Comparison of ENCODE assay signal across 8 cellular contexts in genomic region chr17:28763804-28764266, GRCh38. TPM values are rescaled to one million over a fixed set of nuclear protein-coding genes. Genes with fewer than 3 reads are reported as not detected.
DNase-seq lines count a peak whose midpoint lies in the region; ATAC-seq, FAIRE-seq and TF ChIP-seq lines count a peak whose summit lies in the region.

No MANE protein-coding gene starts in this region.

- 77% methylated on average over 5 of the region's 5 CpGs for WGBS in HepG2 (ENCODE audit: low lambda C conversion rate)

- no TSS peak for BruUV-seq in HepG2 (replicated peaks; lab: Mats Ljungman, UMichigan)

- peaks cover 3 to 8% (median 4%) of the 10 kb centered on the region in 4 donors for H3K4me1 Mint-ChIP-seq in CD4-positive, alpha-beta memory T cell

- no peak for TF ChIP-seq EP300 in HepG2 (IDR thresholded peaks at IDR 0.05; ENCODE audit: low read depth in 2 of 2, low read length in 2 of 2)
- no peak for TF ChIP-seq EP300 in HepG2 (CRISPR knock-in tag; IDR thresholded peaks at IDR 0.05; ENCODE audit: borderline replicate concordance)

- peak; percentile 78 for FAIRE-seq in HepG2 (lab: Jason Lieb, UNC)

- H3K9ac ChIP-seq in HepG2 (ENCODE audit: insufficient read depth, low read depth, low read length) = no peak overlapping the region

- H4K20me1 ChIP-seq in HepG2 (ENCODE audit: insufficient read depth, low read length) = no peaks in the 10 kb centered on the region

- H3K9me3 Mint-ChIP-seq in CD4-positive, alpha-beta memory T cell = no peaks in the 10 kb centered on the region

- H3K36me3 Mint-ChIP-seq in CD4-positive, alpha-beta memory T cell = peaks cover 8 to 43% of the 10 kb centered on the region in 2 donors

- H3K27ac Mint-ChIP-seq in CD4-positive, alpha-beta memory T cell = peak overlapping the region in 5 of 7 donors; percentile 77 to 84 (median 82)

- DNase-seq in CD4-positive, alpha-beta memory T cell = peak; percentile 71 to 82 (median 77)
- peak; percentile 74 to 86 for DNase-seq in HAP-1 (ENCODE audit: low spot score in 2 of 2)
- peak; percentile 30 for DNase-seq in NCI-H345 treated with DMSO at 0.1 percent for 48 hours (lab: John Stamatoyannopoulos, UW; ENCODE audit: unreplicated experiment)
- peak; percentile 61 for DNase-seq in activated CD4-positive, alpha-beta T cell treated with anti-CD3 and anti-CD28 coated beads for 1 hour
- DNase-seq in central memory CD4-positive, alpha-beta T cell = peak; percentile 72
- DNase-seq in HepG2 (ENCODE audit: low spot score) = peak; percentile 68
- DNase-seq in stimulated activated CD8-positive, alpha-beta memory T cell treated with anti-CD3 and anti-CD28 coated beads, Interleukin-12 subunit alpha, Interleukin-12 subunit beta, amount 100 ng/mL, for 1 hour (ENCODE audit: low read depth) = peak; percentile 71

- no peaks in the 10 kb centered on the region for H3K27me3 ChIP-seq in CD4-positive, alpha-beta memory T cell (ENCODE audit: insufficient read depth, low read length)
- no peaks in the 10 kb centered on the region for H3K27me3 ChIP-seq in HAP-1 (ENCODE audit: low read depth)
- H3K27me3 ChIP-seq in HepG2 (ENCODE audit: control insufficient read depth in 1 of 2, insufficient read depth in 2 of 2, low read length in 2 of 2) = no peaks in the 10 kb centered on the region

- no peak for TF ChIP-seq POLR2A in HepG2 (IDR thresholded peaks at IDR 0.05; ENCODE audit: insufficient read depth in 1 of 2, low read depth in 2 of 2, low read length in 2 of 2)

- no peak overlapping the region for H2AFZ ChIP-seq in HepG2 (ENCODE audit: low read length)

- H3K27ac ChIP-seq in CD4-positive, alpha-beta memory T cell (ENCODE audit: low read depth, low read length) = no peak overlapping the region
- H3K27ac ChIP-seq in HepG2 (ENCODE audit: extremely low read length, insufficient read depth, low read length) = no peak overlapping the region

- H3K4me3 ChIP-seq in CD4-positive, alpha-beta memory T cell (ENCODE audit: low read length in 2 of 2) = no peak overlapping the region
- H3K4me3 ChIP-seq in HAP-1 (no peak overlapping the region), HepG2 (replicated peaks in 1 of 3; ENCODE audit: insufficient read depth in 1 of 3, low read depth in 2 of 3, low read length in 3 of 3) (no peak overlapping the region)

- CTCF ChIA-PET in CD4-positive, alpha-beta memory T cell (lab: Charles Lee; ENCODE audit: partially characterized antibody) = interaction anchor here (0.6 to 7.2 kb wide), 60 partner anchors 11 to 353 kb away, joined by 3 to 102 read pairs (median 6); partner anchors contain the start of genes DHRS13, FAM222B, FLOT2 and NEK8
- CTCF ChIA-PET in HepG2 (lab: Yijun Ruan, JAX; ENCODE audit: low intra/inter-chr PET ratio, low total read pairs) = interaction anchor here (0.8 to 1.9 kb wide), 6 partner anchors 14 to 153 kb away, joined by 3 to 20 read pairs (median 4); partner anchors contain the start of gene DHRS13

- no peak overlapping the region for H3K4me3 Mint-ChIP-seq in CD4-positive, alpha-beta memory T cell

- H3K36me3 ChIP-seq in CD4-positive, alpha-beta memory T cell (ENCODE audit: insufficient read depth, low read length) = peaks cover 24% of the 10 kb centered on the region
- H3K36me3 ChIP-seq in HAP-1 (replicated peaks) (peaks cover 25% of the 10 kb centered on the region), HepG2 (replicated peaks in 1 of 2; ENCODE audit: control insufficient read depth in 1 of 2, insufficient read depth in 2 of 2, low read length in 2 of 2) (peaks cover 22 to 61% of the 10 kb centered on the region in 2 experiments)

- in situ Hi-C loops in HAP-1 (cut with MboI; ENCODE audit: low sequenced_read_pairs) = no loop called here
- in situ Hi-C loops in HepG2 (cut with HindIII; ENCODE audit: extremely low pct_ligation_motif_present, low pct_unique_long_range_greater_than_20kb) = loop anchor here (10.0 kb wide), 1 partner anchor 121 kb away; no protein-coding TSS in a partner anchor

- H3K79me2 ChIP-seq in HepG2 (ENCODE audit: insufficient read depth, low read length) = no peaks in the 10 kb centered on the region

- TF ChIP-seq CTCF in HepG2 (CRISPR knock-in tag; IDR thresholded peaks at IDR 0.05) = peak; percentile 79

- intact Hi-C loops in CD4-positive, alpha-beta memory T cell (cut with micrococcal nuclease) = loop anchor here (1.0 kb wide), 6 partner anchors 37 to 189 kb away; partner anchors contain the start of genes DHRS13 and FAM222B
- intact Hi-C loops in HepG2 (cut with micrococcal nuclease; ENCODE audit: unreplicated experiment) = loop anchor here (1.0 to 5.0 kb wide), 4 partner anchors 78 to 153 kb away; partner anchors contain the start of genes FAM222B and FLOT2

- H3K27me3 Mint-ChIP-seq in CD4-positive, alpha-beta memory T cell = no peaks in the 10 kb centered on the region

- POLR2A ChIA-PET in CD4-positive, alpha-beta memory T cell (lab: Charles Lee; ENCODE audit: partially characterized antibody) = interaction anchor here (0.8 to 5.0 kb wide), 13 partner anchors 12 to 190 kb away, joined by 3 to 32 read pairs (median 6); partner anchors contain the start of genes DHRS13, FAM222B, FLOT2 and PHF12
- POLR2A ChIA-PET in HepG2 (lab: Yijun Ruan, JAX) = interaction anchor here (0.6 to 1.4 kb wide), 6 partner anchors 18 to 202 kb away, joined by 3 to 9 read pairs (median 4); partner anchors contain the start of gene FAM222B

- H3K4me1 ChIP-seq in CD4-positive, alpha-beta memory T cell (ENCODE audit: insufficient read depth, low read length) = no peaks in the 10 kb centered on the region
- H3K4me1 ChIP-seq in HAP-1 (no peaks in the 10 kb centered on the region), HepG2 (ENCODE audit: insufficient read depth, low read length) (no peaks in the 10 kb centered on the region)

- no peaks in the 10 kb centered on the region for H3K9me3 ChIP-seq in CD4-positive, alpha-beta memory T cell (ENCODE audit: control insufficient read depth in 1 of 2, low read length in 2 of 2)
- H3K9me3 ChIP-seq in HAP-1 (no peaks in the 10 kb centered on the region), HepG2 (ENCODE audit: low read length) (no peaks in the 10 kb centered on the region)

- TF ChIP-seq RAD21 in HepG2 (CRISPR knock-in tag; IDR thresholded peaks at IDR 0.05) = peak; percentile 68

- ATAC-seq in HepG2 = peak; percentile 41; the same call in 2 of the 3 replicates
- ATAC-seq in HG03095 (IDR thresholded peaks at IDR 0.05; ENCODE audit: unreplicated experiment) = no peak

- no peak overlapping the region for H3K4me2 ChIP-seq in HepG2 (ENCODE audit: low read depth, low read length)

RNA-seq across cellular contexts. Expression of gene TRAF4, which starts 20.0 kb away (rescaled TPM):
- total RNA-seq in CD4-positive, alpha-beta memory T cell = 10 to 100 TPM; 31.2 to 32.9 TPM
- polyA plus RNA-seq in CD4-positive, alpha-beta memory T cell = 1 to 10 TPM in 1 of 2 donors, under 1 TPM in 1; 0.61 to 2.5 TPM
- total RNA-seq in HepG2 (2016; rRNA removed; fragmentation: Illumina TruSeq; extraction: Trizol) = 56.6 and 89.9 TPM in 2 replicates
- 106 and 119 TPM in 2 replicates for total RNA-seq in HepG2 (2016; cell fraction: cytosol; rRNA removed; fragmentation: Illumina TruSeq; extraction: Trizol; ENCODE audit: low read depth)
- 49.2 and 95.4 TPM in 2 replicates for total RNA-seq in HepG2 (2016; cell fraction: insoluble cytoplasmic fraction; rRNA removed; fragmentation: Illumina TruSeq; extraction: Trizol)
- 159 and 170 TPM in 2 replicates for total RNA-seq in HepG2 (2016; cell fraction: membrane; rRNA removed; fragmentation: Illumina TruSeq; extraction: Trizol)
- total RNA-seq in HepG2 (2016; cell fraction: nucleus; rRNA removed; fragmentation: Illumina TruSeq; extraction: Trizol) = 106 and 121 TPM in 2 replicates
- 86.0 and 108 TPM in 2 replicates for polyA plus RNA-seq in HepG2 (2011; rRNA removed)
- polyA plus RNA-seq in HepG2 (2011; cell fraction: cytosol; rRNA removed) = 63.5 and 85.7 TPM in 2 replicates
- polyA plus RNA-seq in HepG2 (2011; cell fraction: nucleus; rRNA removed) = 436 and 553 TPM in 2 replicates
- polyA plus RNA-seq in HepG2 (2012) = 35.8 and 50.8 TPM in 2 replicates
- 89.5 and 97.9 TPM in 2 replicates for polyA plus RNA-seq in HepG2 (2016; cell fraction: cytosol; fragmentation: Illumina TruSeq; extraction: Trizol; ENCODE audit: low read depth)
- polyA plus RNA-seq in HepG2 (2016; cell fraction: insoluble cytoplasmic fraction; fragmentation: Illumina TruSeq; extraction: Trizol; ENCODE audit: low read depth) = 56.9 and 70.9 TPM in 2 replicates
- 144 TPM in 2 replicates for polyA plus RNA-seq in HepG2 (2016; cell fraction: membrane; fragmentation: Illumina TruSeq; extraction: Trizol; ENCODE audit: low read depth)
- 269 and 270 TPM in 2 replicates for polyA plus RNA-seq in HepG2 (2016; cell fraction: nucleus; fragmentation: Illumina TruSeq; extraction: Trizol; ENCODE audit: insufficient read depth, low read depth)
- 250 and 264 TPM in 2 replicates for polyA minus RNA-seq in HepG2 (2011; rRNA and poly(A)+ RNA removed; ENCODE audit: low replicate concordance)
- polyA minus RNA-seq in HepG2 (2011; cell fraction: cytosol; rRNA and poly(A)+ RNA removed) = 43.5 and 58.9 TPM in 2 replicates
- 197 TPM in 2 replicates for polyA minus RNA-seq in HepG2 (2011; cell fraction: nucleus; rRNA and poly(A)+ RNA removed)

RNA-seq across cellular contexts. Expression of gene NEK8, which starts 35.2 kb away (rescaled TPM):
- 10 to 100 TPM; 11.4 to 13.8 TPM for total RNA-seq in CD4-positive, alpha-beta memory T cell
- polyA plus RNA-seq in CD4-positive, alpha-beta memory T cell = 1 to 10 TPM; 1.9 to 4.5 TPM
- total RNA-seq in HepG2 (2016; rRNA removed; fragmentation: Illumina TruSeq; extraction: Trizol) = 4.3 and 5.8 TPM in 2 replicates
- total RNA-seq in HepG2 (2016; cell fraction: cytosol; rRNA removed; fragmentation: Illumina TruSeq; extraction: Trizol; ENCODE audit: low read depth) = 2.1 and 2.5 TPM in 2 replicates
- 4.6 and 5.8 TPM in 2 replicates for total RNA-seq in HepG2 (2016; cell fraction: insoluble cytoplasmic fraction; rRNA removed; fragmentation: Illumina TruSeq; extraction: Trizol)
- 2.2 and 2.8 TPM in 2 replicates for total RNA-seq in HepG2 (2016; cell fraction: membrane; rRNA removed; fragmentation: Illumina TruSeq; extraction: Trizol)
- 7.2 and 8.5 TPM in 2 replicates for total RNA-seq in HepG2 (2016; cell fraction: nucleus; rRNA removed; fragmentation: Illumina TruSeq; extraction: Trizol)
- 13.5 and 15.6 TPM in 2 replicates for polyA plus RNA-seq in HepG2 (2011; rRNA removed)
- polyA plus RNA-seq in HepG2 (2011; cell fraction: cytosol; rRNA removed) = 6.9 and 8.5 TPM in 2 replicates
- polyA plus RNA-seq in HepG2 (2011; cell fraction: nucleus; rRNA removed) = 30.2 and 33.0 TPM in 2 replicates
- 5.5 and 5.8 TPM in 2 replicates for polyA plus RNA-seq in HepG2 (2012)
- 0.73 and 0.88 TPM in 2 replicates for polyA plus RNA-seq in HepG2 (2016; cell fraction: cytosol; fragmentation: Illumina TruSeq; extraction: Trizol; ENCODE audit: low read depth)
- polyA plus RNA-seq in HepG2 (2016; cell fraction: insoluble cytoplasmic fraction; fragmentation: Illumina TruSeq; extraction: Trizol; ENCODE audit: low read depth) = 4.8 and 5.9 TPM in 2 replicates
- 1.9 and 2.3 TPM in 2 replicates for polyA plus RNA-seq in HepG2 (2016; cell fraction: membrane; fragmentation: Illumina TruSeq; extraction: Trizol; ENCODE audit: low read depth)
- polyA plus RNA-seq in HepG2 (2016; cell fraction: nucleus; fragmentation: Illumina TruSeq; extraction: Trizol; ENCODE audit: insufficient read depth, low read depth) = 20.8 and 23.8 TPM in 2 replicates
- polyA minus RNA-seq in HepG2 (2011; rRNA and poly(A)+ RNA removed; ENCODE audit: low replicate concordance) = 21.9 and 30.0 TPM in 2 replicates
- polyA minus RNA-seq in HepG2 (2011; cell fraction: cytosol; rRNA and poly(A)+ RNA removed) = 1.8 and 2.3 TPM in 2 replicates
- 18.7 and 19.6 TPM in 2 replicates for polyA minus RNA-seq in HepG2 (2011; cell fraction: nucleus; rRNA and poly(A)+ RNA removed)

RNA-seq across cellular contexts. Expression of gene TLCD1, which starts 37.8 kb away (rescaled TPM):
- 1 to 10 TPM; 1.0 to 2.2 TPM for total RNA-seq in CD4-positive, alpha-beta memory T cell
- polyA plus RNA-seq in CD4-positive, alpha-beta memory T cell = under 1 TPM in 1 of 2 donors, not detected in 1; 0.52 TPM
- total RNA-seq in HepG2 (2016; rRNA removed; fragmentation: Illumina TruSeq; extraction: Trizol) = 9.6 and 19.6 TPM in 2 replicates
- 10.7 and 11.5 TPM in 2 replicates for total RNA-seq in HepG2 (2016; cell fraction: cytosol; rRNA removed; fragmentation: Illumina TruSeq; extraction: Trizol; ENCODE audit: low read depth)
- total RNA-seq in HepG2 (2016; cell fraction: insoluble cytoplasmic fraction; rRNA removed; fragmentation: Illumina TruSeq; extraction: Trizol) = 10.3 and 16.0 TPM in 2 replicates
- total RNA-seq in HepG2 (2016; cell fraction: membrane; rRNA removed; fragmentation: Illumina TruSeq; extraction: Trizol) = 10.0 and 16.0 TPM in 2 replicates
- total RNA-seq in HepG2 (2016; cell fraction: nucleus; rRNA removed; fragmentation: Illumina TruSeq; extraction: Trizol) = 9.9 and 10.3 TPM in 2 replicates
- polyA plus RNA-seq in HepG2 (2011; rRNA removed) = 14.9 and 18.1 TPM in 2 replicates
- 20.9 and 25.5 TPM in 2 replicates for polyA plus RNA-seq in HepG2 (2011; cell fraction: cytosol; rRNA removed)
- polyA plus RNA-seq in HepG2 (2011; cell fraction: nucleus; rRNA removed) = 6.9 and 8.8 TPM in 2 replicates
- 10.5 and 12.7 TPM in 2 replicates for polyA plus RNA-seq in HepG2 (2012)
- polyA plus RNA-seq in HepG2 (2016; cell fraction: cytosol; fragmentation: Illumina TruSeq; extraction: Trizol; ENCODE audit: low read depth) = 11.3 and 18.1 TPM in 2 replicates
- polyA plus RNA-seq in HepG2 (2016; cell fraction: insoluble cytoplasmic fraction; fragmentation: Illumina TruSeq; extraction: Trizol; ENCODE audit: low read depth) = 10.2 and 11.3 TPM in 2 replicates
- polyA plus RNA-seq in HepG2 (2016; cell fraction: membrane; fragmentation: Illumina TruSeq; extraction: Trizol; ENCODE audit: low read depth) = 11.2 and 17.1 TPM in 2 replicates
- 24.7 and 27.8 TPM in 2 replicates for polyA plus RNA-seq in HepG2 (2016; cell fraction: nucleus; fragmentation: Illumina TruSeq; extraction: Trizol; ENCODE audit: insufficient read depth, low read depth)
- 20.6 and 67.0 TPM in 2 replicates for polyA minus RNA-seq in HepG2 (2011; rRNA and poly(A)+ RNA removed; ENCODE audit: low replicate concordance)
- polyA minus RNA-seq in HepG2 (2011; cell fraction: cytosol; rRNA and poly(A)+ RNA removed) = 5.7 and 8.6 TPM in 2 replicates
- 6.7 TPM in 2 replicates for polyA minus RNA-seq in HepG2 (2011; cell fraction: nucleus; rRNA and poly(A)+ RNA removed)

RNA-seq across cellular contexts. Expression of gene RPL23A, which starts 44.0 kb away (rescaled TPM):
- 1,000 to 10,000 TPM; 3,285 to 3,424 TPM for total RNA-seq in CD4-positive, alpha-beta memory T cell
- polyA plus RNA-seq in CD4-positive, alpha-beta memory T cell = 1,000 to 10,000 TPM; 5,402 to 5,583 TPM
- 1,771 and 1,936 TPM in 2 replicates for total RNA-seq in HepG2 (2016; rRNA removed; fragmentation: Illumina TruSeq; extraction: Trizol)
- total RNA-seq in HepG2 (2016; cell fraction: cytosol; rRNA removed; fragmentation: Illumina TruSeq; extraction: Trizol; ENCODE audit: low read depth) = 2,822 and 3,167 TPM in 2 replicates
- 1,674 and 1,907 TPM in 2 replicates for total RNA-seq in HepG2 (2016; cell fraction: insoluble cytoplasmic fraction; rRNA removed; fragmentation: Illumina TruSeq; extraction: Trizol)
- 3,777 and 4,030 TPM in 2 replicates for total RNA-seq in HepG2 (2016; cell fraction: membrane; rRNA removed; fragmentation: Illumina TruSeq; extraction: Trizol)
- 614 and 698 TPM in 2 replicates for total RNA-seq in HepG2 (2016; cell fraction: nucleus; rRNA removed; fragmentation: Illumina TruSeq; extraction: Trizol)
- 1,550 and 1,876 TPM in 2 replicates for polyA plus RNA-seq in HepG2 (2011; rRNA removed)
- 799 and 1,152 TPM in 2 replicates for polyA plus RNA-seq in HepG2 (2011; cell fraction: cytosol; rRNA removed)
- polyA plus RNA-seq in HepG2 (2011; cell fraction: nucleus; rRNA removed) = 254 and 402 TPM in 2 replicates
- 2,570 and 3,235 TPM in 2 replicates for polyA plus RNA-seq in HepG2 (2012)
- polyA plus RNA-seq in HepG2 (2016; cell fraction: cytosol; fragmentation: Illumina TruSeq; extraction: Trizol; ENCODE audit: low read depth) = 2,876 and 3,535 TPM in 2 replicates
- 1,761 and 1,897 TPM in 2 replicates for polyA plus RNA-seq in HepG2 (2016; cell fraction: insoluble cytoplasmic fraction; fragmentation: Illumina TruSeq; extraction: Trizol; ENCODE audit: low read depth)
- polyA plus RNA-seq in HepG2 (2016; cell fraction: membrane; fragmentation: Illumina TruSeq; extraction: Trizol; ENCODE audit: low read depth) = 3,540 and 3,833 TPM in 2 replicates
- 1,018 and 1,064 TPM in 2 replicates for polyA plus RNA-seq in HepG2 (2016; cell fraction: nucleus; fragmentation: Illumina TruSeq; extraction: Trizol; ENCODE audit: insufficient read depth, low read depth)
- 414 and 1,016 TPM in 2 replicates for polyA minus RNA-seq in HepG2 (2011; rRNA and poly(A)+ RNA removed; ENCODE audit: low replicate concordance)
- polyA minus RNA-seq in HepG2 (2011; cell fraction: cytosol; rRNA and poly(A)+ RNA removed) = 538 and 592 TPM in 2 replicates
- polyA minus RNA-seq in HepG2 (2011; cell fraction: nucleus; rRNA and poly(A)+ RNA removed) = 303 and 433 TPM in 2 replicates

RNA-seq across cellular contexts. Expression of gene RAB34, which starts 46.2 kb away (rescaled TPM):
- total RNA-seq in CD4-positive, alpha-beta memory T cell = 1 to 10 TPM; 4.0 to 6.3 TPM
- polyA plus RNA-seq in CD4-positive, alpha-beta memory T cell = 1 to 10 TPM; 3.0 to 8.7 TPM
- 0.49 TPM in 1 of 2 replicates, not detected in the other for total RNA-seq in HepG2 (2016; rRNA removed; fragmentation: Illumina TruSeq; extraction: Trizol)
- not detected in 2 replicates for total RNA-seq in HepG2 (2016; cell fraction: cytosol; rRNA removed; fragmentation: Illumina TruSeq; extraction: Trizol; ENCODE audit: low read depth)
- total RNA-seq in HepG2 (2016; cell fraction: insoluble cytoplasmic fraction; rRNA removed; fragmentation: Illumina TruSeq; extraction: Trizol) = 0.17 TPM in 1 of 2 replicates, not detected in the other
- 0.41 TPM in 1 of 2 replicates, not detected in the other for total RNA-seq in HepG2 (2016; cell fraction: membrane; rRNA removed; fragmentation: Illumina TruSeq; extraction: Trizol)
- total RNA-seq in HepG2 (2016; cell fraction: nucleus; rRNA removed; fragmentation: Illumina TruSeq; extraction: Trizol) = not detected in 2 replicates
- not detected in 2 replicates for polyA plus RNA-seq in HepG2 (2011; rRNA removed)
- 0.16 and 0.24 TPM in 2 replicates for polyA plus RNA-seq in HepG2 (2011; cell fraction: cytosol; rRNA removed)
- polyA plus RNA-seq in HepG2 (2011; cell fraction: nucleus; rRNA removed) = 0.31 and 0.50 TPM in 2 replicates
- not detected in 2 replicates for polyA plus RNA-seq in HepG2 (2012)
- polyA plus RNA-seq in HepG2 (2016; cell fraction: cytosol; fragmentation: Illumina TruSeq; extraction: Trizol; ENCODE audit: low read depth) = not detected in 2 replicates
- 0.43 TPM in 1 of 2 replicates, not detected in the other for polyA plus RNA-seq in HepG2 (2016; cell fraction: insoluble cytoplasmic fraction; fragmentation: Illumina TruSeq; extraction: Trizol; ENCODE audit: low read depth)
- not detected in 2 replicates for polyA plus RNA-seq in HepG2 (2016; cell fraction: membrane; fragmentation: Illumina TruSeq; extraction: Trizol; ENCODE audit: low read depth)
- 1.2 TPM in 1 of 2 replicates, not detected in the other for polyA plus RNA-seq in HepG2 (2016; cell fraction: nucleus; fragmentation: Illumina TruSeq; extraction: Trizol; ENCODE audit: insufficient read depth, low read depth)
- 0.36 and 236 TPM in 2 replicates for polyA minus RNA-seq in HepG2 (2011; rRNA and poly(A)+ RNA removed; ENCODE audit: low replicate concordance)
- 1.6 and 2.4 TPM in 2 replicates for polyA minus RNA-seq in HepG2 (2011; cell fraction: cytosol; rRNA and poly(A)+ RNA removed)
- polyA minus RNA-seq in HepG2 (2011; cell fraction: nucleus; rRNA and poly(A)+ RNA removed) = 0.52 and 0.62 TPM in 2 replicates

Comparison
In these comparisons a context has a peak if more than half of its experiments do, and no peak if none do; other contexts are left out.
1. DNase-seq: peak in every context shown above with its lines; median percentile 80 in HAP-1; 77 in CD4-positive, alpha-beta memory T cell; 72 in central memory CD4-positive, alpha-beta T cell; 71 in stimulated activated CD8-positive, alpha-beta memory T cell treated with anti-CD3 and anti-CD28 coated beads, Interleukin-12 subunit alpha, Interleukin-12 subunit beta, amount 100 ng/mL, for 1 hour; 68 in HepG2; 61 in activated CD4-positive, alpha-beta T cell treated with anti-CD3 and anti-CD28 coated beads for 1 hour; 30 in NCI-H345 treated with DMSO at 0.1 percent for 48 hours.